In the genomic region with DNA sequence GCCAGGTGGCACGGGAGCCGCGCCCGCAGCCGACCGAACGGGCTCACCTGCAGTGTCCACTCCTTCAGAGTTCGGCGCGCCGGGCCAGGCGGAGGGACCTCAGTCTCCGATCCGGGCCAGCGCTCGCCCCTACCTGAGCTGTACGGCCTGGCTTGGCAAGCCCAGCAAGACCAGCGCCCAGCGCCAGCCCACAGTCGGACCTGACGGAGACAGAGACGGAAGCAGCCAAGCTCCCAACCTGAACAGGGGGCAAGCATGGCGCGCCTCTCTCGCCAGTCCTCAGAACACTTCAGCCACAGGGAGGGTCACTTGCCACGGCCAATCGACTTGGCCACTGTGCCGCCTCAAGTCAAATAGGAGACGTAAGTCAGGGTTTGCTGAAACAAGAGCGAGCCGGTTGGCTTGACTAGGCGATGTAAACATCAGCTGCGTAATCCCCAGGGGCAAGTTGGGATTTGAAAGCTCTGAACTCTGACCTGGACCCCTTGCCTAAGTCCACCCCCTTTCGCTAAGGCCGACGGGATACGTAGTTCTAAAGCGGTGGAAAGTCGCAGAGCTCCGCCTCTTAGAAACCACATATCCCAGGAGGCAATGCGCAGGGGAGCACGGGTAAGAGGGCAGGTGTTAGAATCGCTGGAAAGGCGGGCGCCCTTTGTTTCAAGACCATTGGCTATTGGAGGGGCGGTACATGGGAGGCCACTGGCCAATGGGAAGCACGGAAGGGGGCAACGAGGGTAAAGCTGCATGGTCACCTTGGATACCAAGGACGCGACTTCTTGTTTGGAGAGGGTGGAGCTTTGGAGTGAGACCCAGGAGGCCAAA, we compare ENCODE assay signal across 8 cellular contexts. TPM values are rescaled to one million over a fixed set of nuclear protein-coding genes. Genes with fewer than 3 reads are reported as not detected.
DNase-seq lines count a peak whose midpoint lies in the region; ATAC-seq and TF ChIP-seq lines count a peak whose summit lies in the region.
"Not testable (repeated sequence)": the region's sequence is repeated elsewhere in the genome, so short reads cannot be mapped to it uniquely, and the experiment has no call there.

A gene with protein sequence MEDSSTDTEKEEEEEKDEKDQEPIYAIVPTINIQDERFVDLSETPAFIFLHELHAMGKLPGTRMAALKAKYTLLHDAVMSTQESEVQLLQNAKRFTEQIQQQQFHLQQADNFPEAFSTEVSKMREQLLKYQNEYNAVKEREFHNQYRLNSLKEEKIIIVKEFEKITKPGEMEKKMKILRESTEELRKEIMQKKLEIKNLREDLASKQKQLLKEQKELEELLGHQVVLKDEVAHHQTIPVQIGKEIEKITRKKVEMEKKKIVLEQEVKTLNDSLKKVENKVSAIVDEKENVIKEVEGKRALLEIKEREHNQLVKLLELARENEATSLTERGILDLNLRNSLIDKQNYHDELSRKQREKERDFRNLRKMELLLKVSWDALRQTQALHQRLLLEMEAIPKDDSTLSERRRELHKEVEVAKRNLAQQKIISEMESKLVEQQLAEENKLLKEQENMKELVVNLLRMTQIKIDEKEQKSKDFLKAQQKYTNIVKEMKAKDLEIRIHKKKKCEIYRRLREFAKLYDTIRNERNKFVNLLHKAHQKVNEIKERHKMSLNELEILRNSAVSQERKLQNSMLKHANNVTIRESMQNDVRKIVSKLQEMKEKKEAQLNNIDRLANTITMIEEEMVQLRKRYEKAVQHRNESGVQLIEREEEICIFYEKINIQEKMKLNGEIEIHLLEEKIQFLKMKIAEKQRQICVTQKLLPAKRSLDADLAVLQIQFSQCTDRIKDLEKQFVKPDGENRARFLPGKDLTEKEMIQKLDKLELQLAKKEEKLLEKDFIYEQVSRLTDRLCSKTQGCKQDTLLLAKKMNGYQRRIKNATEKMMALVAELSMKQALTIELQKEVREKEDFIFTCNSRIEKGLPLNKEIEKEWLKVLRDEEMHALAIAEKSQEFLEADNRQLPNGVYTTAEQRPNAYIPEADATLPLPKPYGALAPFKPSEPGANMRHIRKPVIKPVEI (plus strand): TSS at position 756 of the 822 bp plus-strand sequence. CDS start 45,054 bp downstream, outside the sequence.

- peak; percentile 100 for DNase-seq in ACHN
- DNase-seq in NCI-H2196 treated with DMSO at 0.1 percent for 48 hours (lab: John Stamatoyannopoulos, UW; ENCODE audit: unreplicated experiment) = peak; percentile 99
- peak; percentile 99 for DNase-seq in mammary epithelial cell

- peak; percentile 98 for ATAC-seq in GM18907 (IDR thresholded peaks at IDR 0.05; ENCODE audit: unreplicated experiment)
- peak; percentile 97 for ATAC-seq in HG03159 (IDR thresholded peaks at IDR 0.05; ENCODE audit: unreplicated experiment)

- 2% methylated on average over 21 of the region's 50 CpGs for WGBS in mammary epithelial cell (ENCODE audit: low coverage, missing lambda C conversion rate)

- H3K27ac ChIP-seq in VCaP = peak within 1 kb of the TSS; percentile 38
- peak within 1 kb of the TSS; percentile 82 for H3K27ac ChIP-seq in mammary epithelial cell (ENCODE audit: insufficient read depth, low read depth, low read length)

- H3K4me2 ChIP-seq in mammary epithelial cell (ENCODE audit: insufficient read depth, low read depth, low read length) (peak within 1 kb of the TSS; percentile 84), skeletal muscle satellite cell (ENCODE audit: low read length) (peak within 1 kb of the TSS; percentile 87)

- intact Hi-C loops in mammary epithelial cell (cut with micrococcal nuclease) = loop anchor here (2.0 kb wide), 1 partner anchor 205 kb away; no protein-coding TSS in a partner anchor

- H3K36me3 ChIP-seq in mammary epithelial cell (ENCODE audit: insufficient read depth, low read length); skeletal muscle satellite cell (ENCODE audit: insufficient read depth, low read length): not testable (repeated sequence)

- peak within 1 kb of the TSS; percentile 85 for H3K9ac ChIP-seq in mammary epithelial cell (ENCODE audit: insufficient read depth, low read length)
- H3K9ac ChIP-seq in skeletal muscle satellite cell (ENCODE audit: low read depth, low read length) = peak within 1 kb of the TSS; percentile 80

- peak within 1 kb of the TSS; percentile 85 for H2AFZ ChIP-seq in mammary epithelial cell (ENCODE audit: low read depth, low read length)

- H3K4me3 ChIP-seq in mammary epithelial cell (replicated peaks in 1 of 3; ENCODE audit: insufficient read depth in 1 of 3, low read depth in 2 of 3, low read length in 3 of 3) (peak within 1 kb of the TSS; percentile 69 to 80 (median 79)), iPS-18c (ENCODE audit: insufficient read depth, low read depth, low read length) (peak within 1 kb of the TSS; percentile 68), skeletal muscle satellite cell (ENCODE audit: low read length) (peak within 1 kb of the TSS; percentile 92)

- not testable (repeated sequence) for H3K9me3 ChIP-seq in mammary epithelial cell (replicated peaks; ENCODE audit: insufficient read depth, low read length); iPS-18c (ENCODE audit: control insufficient read depth, insufficient read depth, low read length); skeletal muscle satellite cell (replicated peaks; ENCODE audit: low read length)

- in situ Hi-C loops in ACHN (cut with HindIII; ENCODE audit: low pct_ligation_motif_present, low pct_unique_long_range_greater_than_20kb, low sequenced_read_pairs); mammary epithelial cell (cut with MboI; ENCODE audit: low sequenced_read_pairs in 2 of 2): not testable (repeated sequence)

- H4K20me1 ChIP-seq in mammary epithelial cell (ENCODE audit: insufficient read depth, low read length) = not testable (repeated sequence)

- not testable (repeated sequence) for TF ChIP-seq CTCF in VCaP (conservative IDR thresholded peaks at IDR 0.05); mammary epithelial cell (conservative IDR thresholded peaks at IDR 0.05 in 1 of 2, IDR thresholded peaks at IDR 0.05 in 1 of 2; ENCODE audit: extremely low read depth in 1 of 2, insufficient read depth in 1 of 2, low read depth in 1 of 2, low read length in 2 of 2)

- H3K79me2 ChIP-seq in mammary epithelial cell (ENCODE audit: insufficient read depth, low read length) = not testable (repeated sequence)

- CTCF ChIA-PET in mammary epithelial cell (lab: Charles Lee; ENCODE audit: low non-redundant PET) = interaction anchor here (0.6 to 0.8 kb wide), 3 partner anchors 10 to 266 kb away, joined by 3 to 6 read pairs (median 4); no protein-coding TSS in a partner anchor

- not testable (repeated sequence) for H3K27me3 ChIP-seq in mammary epithelial cell (ENCODE audit: insufficient read depth, low read length); skeletal muscle satellite cell (ENCODE audit: control insufficient read depth, insufficient read depth, low read length)

- not testable (repeated sequence) for BruUV-seq in mammary epithelial cell (replicated peaks; lab: Mats Ljungman, UMichigan)

- dilution Hi-C loops in mammary epithelial cell (cut with HindIII; ENCODE audit: low sequenced_read_pairs) = not testable (repeated sequence)

- not testable (repeated sequence) for H3K4me1 ChIP-seq in mammary epithelial cell (ENCODE audit: insufficient read depth, low read length); skeletal muscle satellite cell (ENCODE audit: control insufficient read depth, insufficient read depth, low read length)

RNA-seq across cellular contexts. Expression of the gene that starts here (rescaled TPM):
- 1 to 10 TPM; 1.2 to 2.3 TPM for total RNA-seq in mammary epithelial cell
- 0.48 TPM for polyA plus RNA-seq in mammary epithelial cell
- polyA minus RNA-seq in mammary epithelial cell = not detected
- 0.76 and 0.87 TPM in 2 replicates for total RNA-seq in skeletal muscle satellite cell (2012; rRNA removed)

Comparison
In these comparisons a context has a peak if more than half of its experiments do, and no peak if none do; other contexts are left out.
1. Peak in every context shown above with its lines: DNase-seq, ATAC-seq, H3K4me3 ChIP-seq and H3K27ac ChIP-seq.